14 cellular contexts compared by ENCODE assay signal in genomic region chr1:182608850-182609610, GRCh38. TPM values are rescaled to one million over a fixed set of nuclear protein-coding genes. Genes with fewer than 3 reads are reported as not detected.
DNase-seq lines count a peak whose midpoint lies in the region; ATAC-seq, FAIRE-seq and TF ChIP-seq lines count a peak whose summit lies in the region.
"Had no signal": no experiment of that assay in that cellular context is flagged by ENCODE, and none has a peak within 500 bp of the region (broad histone marks: within the 10 kb centered on the region; RNA-seq: fewer than 3 reads in every experiment).

No MANE protein-coding gene starts in this region.

- H3K36me3 ChIP-seq in mesendoderm (ENCODE audit: control insufficient read depth, insufficient read depth, low read length) = no peaks in the 10 kb centered on the region

- no peak overlapping the region for H2BK120ac ChIP-seq in mesendoderm (ENCODE audit: low read depth, low read length)

- no peaks in the 10 kb centered on the region for H3K79me1 ChIP-seq in mesendoderm (ENCODE audit: low read length)

- H3K56ac ChIP-seq in mesendoderm (ENCODE audit: low read length) = no peak overlapping the region

- no peak overlapping the region for H3K23ac ChIP-seq in mesendoderm (ENCODE audit: low read length)

- peak overlapping the region; percentile 51 for H3K18ac ChIP-seq in mesendoderm (ENCODE audit: low read length)

- H2BK15ac ChIP-seq in mesendoderm (replicated peaks; ENCODE audit: low read depth) = peak overlapping the region; percentile 61

- no peak overlapping the region for H3K27ac ChIP-seq in mesendoderm (ENCODE audit: low read depth, low read length)

- ATAC-seq in HG03025 (IDR thresholded peaks at IDR 0.05; ENCODE audit: low FRiP score, unreplicated experiment) (no peak), GM18502 (IDR thresholded peaks at IDR 0.05; ENCODE audit: poor library complexity, unreplicated experiment) (no peak)
- ATAC-seq: activated CD8-positive, alpha-beta T cell treated with anti-CD3 and anti-CD28 coated beads for 36 hours had no signal

- no CpG with 5 or more reads among the region's 8 CpGs for WGBS in mesendoderm (ENCODE audit: extremely low coverage, insufficient coverage, low lambda C conversion rate)

- DNase-seq in NCI-H2107 treated with DMSO at 0.1 percent for 48 hours (lab: John Stamatoyannopoulos, UW; ENCODE audit: unreplicated experiment) (peak; percentile 21), NCI-H2107 (lab: John Stamatoyannopoulos, UW) (no peak), GM18507 (ENCODE audit: extremely low spot score, insufficient read length, low read depth) (no peak), astrocyte of the spinal cord (ENCODE audit: low read depth, low spot score) (peak; percentile 41), mesendoderm (no peak), DMS114 treated with DMSO at 0.1 percent for 48 hours (lab: John Stamatoyannopoulos, UW; ENCODE audit: unreplicated experiment) (no peak)
- DNase-seq: activated CD8-positive, alpha-beta T cell treated with anti-CD3 and anti-CD28 coated beads for 36 hours; activated naive CD4-positive, alpha-beta T cell treated with anti-CD3 and anti-CD28 coated beads for 36 hours; Calu3; midbrain; posterior cingulate gyrus had no signal

- H3K4ac ChIP-seq in mesendoderm (ENCODE audit: low read depth, low read length) = peak overlapping the region; percentile 63

- H3K79me2 ChIP-seq in mesendoderm (ENCODE audit: control insufficient read depth, insufficient read depth, low read length) = peaks cover 1% of the 10 kb centered on the region

- H3K4me1 ChIP-seq in mesendoderm (ENCODE audit: control insufficient read depth, low read depth, low read length) = peaks cover 17% of the 10 kb centered on the region

- FAIRE-seq in GM18507 (lab: Jason Lieb, UNC) = peak; percentile 12
- FAIRE-seq: A204.1 had no signal

- H2BK5ac ChIP-seq in mesendoderm (ENCODE audit: low read length) = no peak overlapping the region

- no peak for TF ChIP-seq CTCF in astrocyte of the spinal cord (IDR thresholded peaks at IDR 0.05; ENCODE audit: low read depth, low read length)

- no peak overlapping the region for H4K5ac ChIP-seq in mesendoderm (ENCODE audit: low read length)

- in situ Hi-C loops in astrocyte of the spinal cord (cut with HindIII; ENCODE audit: low sequenced_read_pairs) = no loop called here

- H3K27me3 ChIP-seq in mesendoderm (ENCODE audit: insufficient read depth, low read length, poor library complexity) = no peaks in the 10 kb centered on the region

- no peak overlapping the region for H2AK5ac ChIP-seq in mesendoderm (ENCODE audit: low read length)

- no peak overlapping the region for H3K9ac ChIP-seq in mesendoderm (ENCODE audit: low read length)

- no peak overlapping the region for H3K4me3 ChIP-seq in astrocyte of the spinal cord (ENCODE audit: low read depth, low read length)
- H3K4me3 ChIP-seq in mesendoderm (ENCODE audit: low read length) = no peak overlapping the region

- no peak overlapping the region for H4K8ac ChIP-seq in mesendoderm (ENCODE audit: low read depth, low read length)

- no peak overlapping the region for H3K4me2 ChIP-seq in mesendoderm (ENCODE audit: low read length)

RNA-seq across cellular contexts. Expression of gene RGS16, which starts 4.8 kb away (rescaled TPM):
- 44.1 TPM for polyA plus RNA-seq in mesendoderm (2013, experiment 1 of 2)
- polyA plus RNA-seq in mesendoderm (2013, experiment 2 of 2) = 42.9 TPM

RNA-seq across cellular contexts. Expression of gene RNASEL, which starts 20.0 kb away (rescaled TPM):
- polyA plus RNA-seq in mesendoderm (2013, experiment 1 of 2) = 0.62 TPM
- polyA plus RNA-seq in mesendoderm (2013, experiment 2 of 2) = 0.64 TPM

Comparison
In these comparisons a context has a peak if more than half of its experiments do, and no peak if none do; other contexts are left out.
1. DNase-seq: peak in NCI-H2107 treated with DMSO at 0.1 percent for 48 hours (single experiment) and astrocyte of the spinal cord (single experiment); none in NCI-H2107 (single experiment), GM18507 (single experiment), mesendoderm (single experiment) and DMS114 treated with DMSO at 0.1 percent for 48 hours (single experiment).